In genomic region chr1:211420389-211420788, GRCh38 we compare ENCODE assay signal across 10 cellular contexts.
A peak's percentile ranks its signal among the peaks of the same experiment; 100 is the strongest.
DNase-seq lines count a peak whose midpoint lies in the region; ATAC-seq and TF ChIP-seq lines count a peak whose summit lies in the region.
"Had no signal": no experiment of that assay in that cellular context is flagged by ENCODE, and none has a peak within 500 bp of the region (broad histone marks: within the 10 kb centered on the region; RNA-seq: fewer than 3 reads in every experiment).

No MANE protein-coding gene starts in this region.

- no peaks in the 10 kb centered on the region for H3K27me3 Mint-ChIP-seq in endodermal cell (ENCODE audit: insufficient read depth)

- no peak overlapping the region for H2AFZ ChIP-seq in PC-3 (ENCODE audit: low read length)

- in situ Hi-C loops in gastrocnemius medialis (cut with MboI; ENCODE audit: low sequenced_read_pairs in 4 of 4) = no loop called here

- no peaks in the 10 kb centered on the region for H3K9me3 ChIP-seq in PC-3 (ENCODE audit: low read length)
- H3K9me3 ChIP-seq in endodermal cell (ENCODE audit: control insufficient read depth, low read length) = peaks cover 29% of the 10 kb centered on the region
- H3K9me3 ChIP-seq in gastrocnemius medialis = no peaks in the 10 kb centered on the region

- BruUV-seq in PC-3 (replicated peaks; lab: Mats Ljungman, UMichigan) = no TSS peak

- H3K9ac ChIP-seq in PC-3 (ENCODE audit: low read length) (no peak overlapping the region), endodermal cell (ENCODE audit: extremely low read depth, low read length, poor library complexity, severe bottlenecking) (no peak overlapping the region)

- peak overlapping the region; percentile 77 for H3K27ac Mint-ChIP-seq in endodermal cell
- H3K27ac Mint-ChIP-seq: type B pancreatic cell had no signal

- H3K27ac ChIP-seq in PC-3 (ENCODE audit: low read length) = no peak overlapping the region
- H3K27ac ChIP-seq in endodermal cell (ENCODE audit: low read depth, low read length) = no peak overlapping the region
- H3K27ac ChIP-seq in gastrocnemius medialis = no peak overlapping the region
- H3K27ac ChIP-seq: foreskin keratinocyte had no signal

- H3K36me3 ChIP-seq in PC-3 (ENCODE audit: low read depth, low read length) = no peaks in the 10 kb centered on the region
- peaks cover 20% of the 10 kb centered on the region for H3K36me3 ChIP-seq in endodermal cell (ENCODE audit: control insufficient read depth, insufficient read depth, low read length)
- H3K36me3 ChIP-seq in gastrocnemius medialis = no peaks in the 10 kb centered on the region

- peaks cover 18% of the 10 kb centered on the region for H3K36me3 Mint-ChIP-seq in endodermal cell (ENCODE audit: low read depth)

- TF ChIP-seq POLR2A in gastrocnemius medialis (IDR thresholded peaks at IDR 0.05) = no peak

- H3K4me1 ChIP-seq in PC-3 (ENCODE audit: insufficient read depth, low read length) (peaks cover 9% of the 10 kb centered on the region; the same call in 1 of the 2 replicates), endodermal cell (ENCODE audit: control insufficient read depth, insufficient read depth, low read length) (peaks cover 4% of the 10 kb centered on the region), gastrocnemius medialis (no peaks in the 10 kb centered on the region)
- H3K4me1 ChIP-seq: foreskin keratinocyte had no signal

- POLR2A ChIA-PET in PC-3 (lab: Charles Lee; ENCODE audit: unreplicated experiment) = no interaction called here

- no peaks in the 10 kb centered on the region for H4K20me1 ChIP-seq in PC-3 (ENCODE audit: low read length)

- H3K4me2 ChIP-seq in PC-3 (ENCODE audit: low read length) = no peak overlapping the region

- DNase-seq in AG08395 (ENCODE audit: low spot score) (peak; percentile 6), PC-3 (peak; percentile 21), endodermal cell (peak; percentile 58), gastrocnemius medialis (no peak)
- DNase-seq in activated effector memory CD4-positive, alpha-beta T cell treated with anti-CD3 and anti-CD28 coated beads, Interleukin-2, amount 50 U/mL, for 16 hours = no peak

- H3K27me3 ChIP-seq in PC-3 (ENCODE audit: low read length) = no peaks in the 10 kb centered on the region
- H3K27me3 ChIP-seq in endodermal cell (ENCODE audit: control insufficient read depth, insufficient read depth, low read length, poor library complexity, severe bottlenecking) = no peaks in the 10 kb centered on the region
- no peaks in the 10 kb centered on the region for H3K27me3 ChIP-seq in gastrocnemius medialis
- H3K27me3 ChIP-seq: foreskin keratinocyte had no signal

- CTCF ChIA-PET in PC-3 (lab: Charles Lee) = no interaction called here

- intact Hi-C loops in PC-3 (cut with micrococcal nuclease) (no loop called here), gastrocnemius medialis (cut with DNase I; ENCODE audit: low total_unique reads) (no loop called here)

- 80 to 90% methylated on average over 1 to 2 of the region's 2 CpGs for WGBS in endodermal cell (ENCODE audit: insufficient coverage in 1 of 2, insufficient read length in 1 of 2), 2 experiments

- peaks cover 50% of the 10 kb centered on the region for H3K4me1 Mint-ChIP-seq in endodermal cell

- TF ChIP-seq CTCF in PC-3 (conservative IDR thresholded peaks at IDR 0.05; ENCODE audit: low read depth, low read length) (no peak), endodermal cell (conservative IDR thresholded peaks at IDR 0.05) (no peak), gastrocnemius medialis (IDR thresholded peaks at IDR 0.05 in 4 of 5, conservative IDR thresholded peaks at IDR 0.05 in 1 of 5) (no peak)

- ATAC-seq in GM21423 (IDR thresholded peaks at IDR 0.05; ENCODE audit: unreplicated experiment) (peak; percentile 31), PC-3 (peak; percentile 49), GM21526 (IDR thresholded peaks at IDR 0.05; ENCODE audit: low FRiP score, unreplicated experiment) (no peak), gastrocnemius medialis (no peak), HG03097 (IDR thresholded peaks at IDR 0.05; ENCODE audit: low FRiP score, unreplicated experiment) (no peak)
- ATAC-seq: foreskin keratinocyte had no signal

- no peaks in the 10 kb centered on the region for H3K79me2 ChIP-seq in PC-3 (ENCODE audit: low read length)

- peak overlapping the region; percentile 17 for H3K4me3 Mint-ChIP-seq in endodermal cell
- H3K4me3 Mint-ChIP-seq: type B pancreatic cell had no signal

- no peaks in the 10 kb centered on the region for H3K9me2 ChIP-seq in PC-3 (replicated peaks; ENCODE audit: low read length)

- no peaks in the 10 kb centered on the region for H3F3A ChIP-seq in PC-3 (ENCODE audit: low read length, unreplicated experiment)

- no peak overlapping the region for H3K4me3 ChIP-seq in PC-3 (ENCODE audit: low read length)
- H3K4me3 ChIP-seq in endodermal cell (ENCODE audit: low read length) = no peak overlapping the region
- H3K4me3 ChIP-seq in gastrocnemius medialis = no peak overlapping the region

- H3K9me3 Mint-ChIP-seq in endodermal cell = peaks cover 1% of the 10 kb centered on the region

Comparison
In these comparisons a context has a peak if more than half of its experiments do, and no peak if none do; other contexts are left out.
1. DNase-seq: peak in AG08395 (single experiment), PC-3 (single experiment) and endodermal cell (single experiment); none in activated effector memory CD4-positive, alpha-beta T cell treated with anti-CD3 and anti-CD28 coated beads, Interleukin-2, amount 50 U/mL, for 16 hours (single experiment) and gastrocnemius medialis (0 of 2).
2. ATAC-seq: peak in GM21423 (single experiment) and PC-3 (single experiment); none in GM21526 (single experiment), gastrocnemius medialis (0 of 2) and HG03097 (single experiment).